ENCODE assay signal across 9 cellular contexts in genomic region chr1:54463259-54464030, GRCh38. TPM values are rescaled to one million over a fixed set of nuclear protein-coding genes. Genes with fewer than 3 reads are reported as not detected.
DNase-seq lines count a peak whose midpoint lies in the region; ATAC-seq and TF ChIP-seq lines count a peak whose summit lies in the region.
"Had no signal": no experiment of that assay in that cellular context is flagged by ENCODE, and none has a peak within 500 bp of the region (broad histone marks: within the 10 kb centered on the region; RNA-seq: fewer than 3 reads in every experiment).

No MANE protein-coding gene starts in this region.

- WGBS in heart left ventricle, 4 donors: 65 to 68% (median 66%) methylated on average over 10 of the region's 10 CpGs
- 57% methylated on average over 9 of the region's 10 CpGs for WGBS in hepatocyte (ENCODE audit: low lambda C conversion rate, missing lambda C conversion rate)
- 47 to 74% methylated on average over 8 to 10 of the region's 10 CpGs for whole genome bisulfite sequencing in thyroid gland, 2 donors
- 63 to 67% methylated on average over 10 of the region's 10 CpGs for WGBS in tibial nerve, 2 donors

- H3K4me3 ChIP-seq in cardiac muscle cell: no peak overlapping the region
- no peak overlapping the region for H3K4me3 ChIP-seq in heart left ventricle
- H3K4me3 ChIP-seq in RWPE2 (ENCODE audit: severe bottlenecking): no peak overlapping the region
- H3K4me3 ChIP-seq in hepatocyte: no peak overlapping the region
- no peak overlapping the region for H3K4me3 ChIP-seq in thyroid gland (replicated peaks in 1 of 3)
- no peak overlapping the region for H3K4me3 ChIP-seq in tibial nerve

- intact Hi-C loops in heart left ventricle (cut with DNase I): loop anchor here in 1 of 10 donors (5.0 kb wide), 1 partner anchor 41 kb away; no protein-coding TSS in a partner anchor
- intact Hi-C loops in thyroid gland (cut with DNase I): no loop called here

- H2AFZ ChIP-seq in hepatocyte: no peak overlapping the region

- H3K27me3 ChIP-seq in cardiac muscle cell: no peaks in the 10 kb centered on the region
- no peaks in the 10 kb centered on the region for H3K27me3 ChIP-seq in heart left ventricle
- no peaks in the 10 kb centered on the region for H3K27me3 ChIP-seq in RWPE2 (ENCODE audit: insufficient read depth, poor library complexity, severe bottlenecking)
- no peaks in the 10 kb centered on the region for H3K27me3 ChIP-seq in hepatocyte
- no peaks in the 10 kb centered on the region for H3K27me3 ChIP-seq in thyroid gland
- peaks cover 0 to 3% of the 10 kb centered on the region in 2 donors for H3K27me3 ChIP-seq in tibial nerve

- DNase-seq in cardiac muscle cell (ENCODE audit: low read depth in 1 of 2, low spot score in 1 of 2): peak in 1 of 2 donors; percentile 61
- DNase-seq in heart left ventricle: no peak
- DNase-seq in RWPE2 (ENCODE audit: low spot score): peak; percentile 39
- DNase-seq in hepatocyte (ENCODE audit: low spot score): no peak
- DNase-seq in thyroid gland: peak; percentile 23 to 32
- no peak for DNase-seq in tibial nerve (ENCODE audit: low spot score in 2 of 2)
- DNase-seq in GF-D8 (lab: John Stamatoyannopoulos, UW): no peak
- no peak for DNase-seq in DMS 273 (lab: John Stamatoyannopoulos, UW; ENCODE audit: unreplicated experiment)
- DNase-seq: right cardiac atrium had no signal

- no peaks in the 10 kb centered on the region for H3K36me3 ChIP-seq in cardiac muscle cell
- H3K36me3 ChIP-seq in heart left ventricle: no peaks in the 10 kb centered on the region
- H3K36me3 ChIP-seq in RWPE2 (ENCODE audit: low read depth): no peaks in the 10 kb centered on the region
- no peaks in the 10 kb centered on the region for H3K36me3 ChIP-seq in hepatocyte (replicated peaks; ENCODE audit: insufficient read depth, low read depth)
- no peaks in the 10 kb centered on the region for H3K36me3 ChIP-seq in thyroid gland
- no peaks in the 10 kb centered on the region for H3K36me3 ChIP-seq in tibial nerve

- H3K9me3 ChIP-seq in cardiac muscle cell (ENCODE audit: low read depth) (no peaks in the 10 kb centered on the region), heart left ventricle (no peaks in the 10 kb centered on the region), RWPE2 (ENCODE audit: severe bottlenecking) (no peaks in the 10 kb centered on the region), hepatocyte (ENCODE audit: low read depth) (no peaks in the 10 kb centered on the region), thyroid gland (no peaks in the 10 kb centered on the region), tibial nerve (no peaks in the 10 kb centered on the region)

- TF ChIP-seq POLR2A in heart left ventricle (IDR thresholded peaks at IDR 0.05) (no peak), thyroid gland (IDR thresholded peaks at IDR 0.05) (no peak), tibial nerve (IDR thresholded peaks at IDR 0.05) (no peak)

- H3K9me2 ChIP-seq in hepatocyte (replicated peaks; ENCODE audit: insufficient read depth): no peaks in the 10 kb centered on the region

- TF ChIP-seq EP300 in tibial nerve (IDR thresholded peaks at IDR 0.05): no peak

- peak overlapping the region; percentile 21 for H3K4me2 ChIP-seq in hepatocyte

- H3K27ac ChIP-seq in cardiac muscle cell (peak overlapping the region; percentile 89), heart left ventricle (no peak overlapping the region), RWPE2 (ENCODE audit: poor library complexity, severe bottlenecking) (no peak overlapping the region), hepatocyte (peak overlapping the region; percentile 87), thyroid gland (no peak overlapping the region), tibial nerve (no peak overlapping the region)

- H3K79me2 ChIP-seq in hepatocyte: no peaks in the 10 kb centered on the region

- H4K20me1 ChIP-seq in hepatocyte (ENCODE audit: insufficient read depth, poor library complexity, severe bottlenecking): no peaks in the 10 kb centered on the region

- no peak for ATAC-seq in heart left ventricle
- no peak for ATAC-seq in RWPE2 (ENCODE audit: low read depth)

- H3K4me1 ChIP-seq in cardiac muscle cell (ENCODE audit: low read depth): peaks cover 65% of the 10 kb centered on the region
- peaks cover 0 to 40% (median 7%) of the 10 kb centered on the region in 12 donors for H3K4me1 ChIP-seq in heart left ventricle
- H3K4me1 ChIP-seq in RWPE2 (ENCODE audit: insufficient read depth, poor library complexity, severe bottlenecking): no peaks in the 10 kb centered on the region
- H3K4me1 ChIP-seq in hepatocyte (ENCODE audit: insufficient read depth): peaks cover 55% of the 10 kb centered on the region
- H3K4me1 ChIP-seq in thyroid gland: peaks cover 13 to 25% of the 10 kb centered on the region in 2 donors
- peaks cover 0 to 30% (median 6%) of the 10 kb centered on the region in 4 donors for H3K4me1 ChIP-seq in tibial nerve

- TF ChIP-seq CTCF in cardiac muscle cell (IDR thresholded peaks at IDR 0.05; ENCODE audit: low read depth, low read length) (no peak), heart left ventricle (IDR thresholded peaks at IDR 0.05) (no peak), RWPE2 (IDR thresholded peaks at IDR 0.05; ENCODE audit: poor library complexity, severe bottlenecking) (no peak), hepatocyte (IDR thresholded peaks at IDR 0.05; ENCODE audit: poor library complexity) (no peak), thyroid gland (IDR thresholded peaks at IDR 0.05) (no peak), tibial nerve (IDR thresholded peaks at IDR 0.05) (no peak)

RNA-seq across cellular contexts. Expression of gene SSBP3, which starts 57.3 kb away (rescaled TPM):
- total RNA-seq in cardiac muscle cell: 81.0 and 90.6 TPM in 2 replicates
- 40.2 and 56.0 TPM in 2 replicates for polyA plus RNA-seq in cardiac muscle cell
- total RNA-seq in heart left ventricle: 10 to 100 TPM; 20.8 to 61.8 (median 48.3) TPM
- 10 to 100 TPM; 21.4 to 30.7 TPM for polyA plus RNA-seq in heart left ventricle
- total RNA-seq in hepatocyte: 27.1 and 47.2 TPM in 2 replicates
- 23.8 and 25.8 TPM in 2 replicates for polyA plus RNA-seq in hepatocyte
- total RNA-seq in thyroid gland: 10 to 100 TPM; 15.4 to 23.0 (median 18.2) TPM
- total RNA-seq in tibial nerve: 10 to 100 TPM; 32.0 to 70.2 (median 60.3) TPM

Comparison
In these comparisons a context has a peak if more than half of its experiments do, and no peak if none do; other contexts are left out.
1. H3K27ac ChIP-seq: peak in cardiac muscle cell (single experiment) and hepatocyte (single experiment); none in heart left ventricle (0 of 12), RWPE2 (single experiment), thyroid gland (0 of 3) and tibial nerve (0 of 4).
2. DNase-seq: peak in RWPE2 (single experiment) and thyroid gland (2 of 2); none in heart left ventricle (0 of 5), hepatocyte (single experiment), tibial nerve (0 of 2), GF-D8 (single experiment) and DMS 273 (single experiment).